ENCODE assay signal across 33 cellular contexts in the genomic region with DNA sequence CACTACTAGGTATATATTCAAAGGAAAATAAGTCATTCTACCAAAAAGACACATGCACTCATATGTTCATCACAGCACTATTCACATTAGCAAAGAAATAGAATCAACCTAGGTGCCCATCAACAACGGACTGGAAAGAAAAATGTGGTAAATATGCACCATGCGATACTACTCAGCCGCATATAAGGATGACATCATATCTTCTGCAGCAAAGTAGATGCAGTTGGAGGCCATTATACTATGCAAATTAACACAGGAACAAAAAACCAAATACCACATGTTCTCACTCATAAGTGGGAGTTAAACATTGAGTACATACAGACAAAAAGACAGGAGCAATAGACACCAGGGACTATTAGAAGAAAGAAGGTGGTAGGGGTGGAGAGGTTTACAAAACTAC.
"Had no signal": no experiment of that assay in that cellular context is flagged by ENCODE, and none has a peak within 500 bp of the region (broad histone marks: within the 10 kb centered on the region; RNA-seq: fewer than 3 reads in every experiment).

No MANE protein-coding gene starts in this region.

- ATAC-seq: activated naive CD4-positive, alpha-beta T cell treated with anti-CD3 and anti-CD28 coated beads, Interleukin-2, amount 50 U/mL, for 72 hours; activated naive CD8-positive, alpha-beta T cell treated with anti-CD3 and anti-CD28 coated beads, Interleukin-2, amount 50 U/mL, for 24 hours; activated T-cell treated with anti-CD3 and anti-CD28 coated beads, Interleukin-2, amount 50 U/mL, for 4 hours; activated T-cell treated with anti-CD3 and anti-CD28 coated beads, Interleukin-2, amount 50 U/mL, for 72 hours; activated T-helper 17 cell treated with anti-CD3 and anti-CD28 coated beads, Interleukin-2, amount 50 U/mL, for 72 hours; body of pancreas had no signal

- H3K4me1 ChIP-seq: adrenal gland, ascending aorta, body of pancreas, breast epithelium had no signal

- H3K4me3 ChIP-seq: adrenal gland, ascending aorta, body of pancreas, breast epithelium, cardiac muscle cell had no signal

- H3K27ac ChIP-seq: adrenal gland, ascending aorta, body of pancreas, brain microvascular endothelial cell, breast epithelium, cardiac muscle cell had no signal

- H3K27me3 ChIP-seq: adrenal gland, ascending aorta, body of pancreas, brain microvascular endothelial cell, breast epithelium, cardiac muscle cell had no signal

- FAIRE-seq: astrocyte, bronchial epithelial cell had no signal

- H3K9me3 ChIP-seq: adrenal gland, ascending aorta, body of pancreas, breast epithelium had no signal

- H3K36me3 ChIP-seq: adrenal gland, ascending aorta, brain microvascular endothelial cell, breast epithelium, cardiac muscle cell had no signal

- DNase-seq: activated effector memory CD4-positive, alpha-beta T cell treated with anti-CD3 and anti-CD28 coated beads, Interleukin-2, amount 50 U/mL, for 16 hours; activated effector memory CD4-positive, alpha-beta T cell treated with Interleukin-2 at 50 U/mL for 16 hours; activated gamma-delta T cell; activated gamma-delta T cell treated with Interleukin-2 at 50 U/mL for 16 hours; activated naive CD4-positive, alpha-beta T cell; activated naive CD4-positive, alpha-beta T cell treated with anti-CD3 and anti-CD28 coated beads for 36 hours; activated naive CD4-positive, alpha-beta T cell treated with anti-CD3 and anti-CD28 coated beads, Interleukin-2, amount 10 ng/mL, durations not matched to agents 7 days and 5 days; activated naive CD4-positive, alpha-beta T cell treated with anti-CD3 and anti-CD28 coated beads, Interleukin-2, amount 50 U/mL, for 16 hours; activated naive CD4-positive, alpha-beta T cell treated with Interleukin-2 at 50 U/mL for 16 hours; activated naive CD8-positive, alpha-beta T cell treated with anti-CD3 and anti-CD28 coated beads for 36 hours; activated naive CD8-positive, alpha-beta T cell treated with anti-CD3 and anti-CD28 coated beads, Interleukin-2, amount 10 ng/mL, durations not matched to agents 7 days and 5 days; activated naive CD8-positive, alpha-beta T cell treated with anti-CD3 and anti-CD28 coated beads, Interleukin-2, amount 50 U/mL, for 24 hours; activated T-cell treated with anti-CD3 and anti-CD28 coated beads, Interleukin-2, amount 50 U/mL, for 24 hours; activated T-cell treated with anti-CD3 and anti-CD28 coated beads, Interleukin-2, amount 50 U/mL, for 4 hours; activated T-cell treated with anti-CD3 and anti-CD28 coated beads, Interleukin-2, amount 50 U/mL, for 48 hours; activated T-cell treated with anti-CD3 and anti-CD28 coated beads, Interleukin-2, amount 50 U/mL, for 72 hours; adrenal gland; amniotic stem cell; amygdala; anterior cingulate cortex; aorta; body of pancreas; brain microvascular endothelial cell; caudate nucleus; central memory CD4-positive, alpha-beta T cell; cerebellar nuclear complex had no signal
